Comparison of ENCODE assay signal across 29 cellular contexts in genomic region chr22:36208162-36208765, GRCh38. TPM values are rescaled to one million over a fixed set of nuclear protein-coding genes. Genes with fewer than 3 reads are reported as not detected.
"Had no signal": no experiment of that assay in that cellular context is flagged by ENCODE, and none has a peak within 500 bp of the region (broad histone marks: within the 10 kb centered on the region; RNA-seq: fewer than 3 reads in every experiment).

No MANE protein-coding gene starts in this region.

- ATAC-seq: activated naive CD4-positive, alpha-beta T cell treated with anti-CD3 and anti-CD28 coated beads, Interleukin-2, amount 50 U/mL, for 72 hours; activated naive CD8-positive, alpha-beta T cell treated with anti-CD3 and anti-CD28 coated beads, Interleukin-2, amount 50 U/mL, for 24 hours; activated T-cell treated with anti-CD3 and anti-CD28 coated beads, Interleukin-2, amount 50 U/mL, for 4 hours; Panc1; T-helper 17 cell had no signal

- DNase-seq: activated B cell treated with CpG ODN at 0.5 μM for 24 hours; activated CD4-positive, alpha-beta memory T cell treated with anti-CD3 and anti-CD28 coated beads for 36 hours; activated CD4-positive, alpha-beta T cell treated with anti-CD3 and anti-CD28 coated beads for 1 hour; activated CD4-positive, alpha-beta T cell treated with anti-CD3 and anti-CD28 coated beads, Interleukin-2, amount 10 ng/mL, durations not matched to agents 7 days and 5 days; activated CD8-positive, alpha-beta memory T cell treated with anti-CD3 and anti-CD28 coated beads for 24 hours; activated effector memory CD4-positive, alpha-beta T cell treated with anti-CD3 and anti-CD28 coated beads, Interleukin-2, amount 50 U/mL, for 16 hours; activated naive CD4-positive, alpha-beta T cell treated with Interleukin-2 at 50 U/mL for 16 hours; activated naive CD8-positive, alpha-beta T cell treated with anti-CD3 and anti-CD28 coated beads, Interleukin-2, amount 50 U/mL, for 24 hours; activated T-cell treated with anti-CD3 and anti-CD28 coated beads, Interleukin-2, amount 50 U/mL, for 4 hours; amniotic stem cell; caudate nucleus; KG1; MM.1S; NCI-H1105; NCI-H1436; NCI-H1694 treated with DMSO at 0.1 percent for 48 hours; NCI-H2029 treated with DMSO at 0.1 percent for 48 hours; NCI-H510A treated with DMSO at 0.1 percent for 48 hours; NCI-H69; NK-92 treated with Interleukin-12 subunit alpha and Interleukin-12 subunit beta, amount 100 ng/mL, for 24 hours; OCI-M1; SHP77 treated with DMSO at 0.1 percent for 48 hours; T-helper 17 cell; T-helper 9 cell had no signal

RNA-seq across cellular contexts. Expression of gene APOL4, which starts 6.7 kb away (rescaled TPM):
- total RNA-seq: activated B cell treated with CpG ODN at 0.5 μM for 24 hours, astrocyte, SK-MEL-5 had no signal
- polyA plus RNA-seq: IgD-negative memory B cell had no signal
